ENCODE assay signal across 8 cellular contexts in genomic region chr19:45717131-45717982, GRCh38. TPM values are rescaled to one million over a fixed set of nuclear protein-coding genes. Genes with fewer than 3 reads are reported as not detected.
A peak's percentile ranks its signal among the peaks of the same experiment; 100 is the strongest.
DNase-seq lines count a peak whose midpoint lies in the region; ATAC-seq and TF ChIP-seq lines count a peak whose summit lies in the region.

No MANE protein-coding gene starts in this region.

- peaks cover 18% of the 10 kb centered on the region for H3K79me1 ChIP-seq in neuronal stem cell (ENCODE audit: low read depth, low read length)

- WGBS in gastroesophageal sphincter (ENCODE audit: low coverage in 1 of 2), 2 donors: 0% methylated on average over 1 to 20 of the region's 51 CpGs
- no CpG with 5 or more reads among the region's 51 CpGs for WGBS in neuronal stem cell (ENCODE audit: extremely low coverage in 2 of 2, insufficient read length in 2 of 2, insufficient replicate concordance in 1 of 2), 2 donors

- peak; percentile 99 for ATAC-seq in gastroesophageal sphincter

- no peak for TF ChIP-seq POLR2A in NB4 (IDR thresholded peaks at IDR 0.05; ENCODE audit: extremely low read depth, insufficient read length)
- TF ChIP-seq POLR2A in gastroesophageal sphincter (IDR thresholded peaks at IDR 0.05): peak in 1 of 2 donors; percentile 7

- H2BK15ac ChIP-seq in neuronal stem cell (ENCODE audit: low read length): peak overlapping the region; percentile 87

- peak overlapping the region; percentile 94 for H3K4me3 Mint-ChIP-seq in HFFc6

- peak overlapping the region; percentile 83 for H3K4me2 ChIP-seq in neuronal stem cell (ENCODE audit: insufficient read depth, low read length, poor library complexity, severe bottlenecking)

- TF ChIP-seq CTCF in HFFc6 (IDR thresholded peaks at IDR 0.05) (peak; percentile 20; the same call in 1 of the 2 replicates), NB4 (IDR thresholded peaks at IDR 0.05; ENCODE audit: low read depth, low read length) (no peak), gastroesophageal sphincter (IDR thresholded peaks at IDR 0.05) (peak in 2 of 4 experiments; percentile 32 to 47)

- peaks cover 15% of the 10 kb centered on the region for H3K36me3 Mint-ChIP-seq in HFFc6 (ENCODE audit: low read depth)

- H2BK12ac ChIP-seq in neuronal stem cell (ENCODE audit: low read length): peak overlapping the region; percentile 44

- peak overlapping the region; percentile 98 for H3K27ac Mint-ChIP-seq in HFFc6

- H3K9me3 ChIP-seq in gastroesophageal sphincter (no peaks in the 10 kb centered on the region), neuronal stem cell (replicated peaks in 1 of 2; ENCODE audit: control insufficient read depth in 2 of 2, insufficient read depth in 1 of 2, low read depth in 1 of 2, low read length in 2 of 2) (peaks cover 0 to 2% of the 10 kb centered on the region in 2 donors), subcutaneous abdominal adipose tissue (ENCODE audit: control insufficient read depth in 5 of 5, low read length in 5 of 5) (no peaks in the 10 kb centered on the region)

- no peak overlapping the region for H3K4ac ChIP-seq in neuronal stem cell (ENCODE audit: low read length)

- H3K27me3 ChIP-seq in gastroesophageal sphincter (no peaks in the 10 kb centered on the region), neuronal stem cell (ENCODE audit: control insufficient read depth in 3 of 3, insufficient read depth in 3 of 3, low read depth in 1 of 3, low read length in 3 of 3) (no peaks in the 10 kb centered on the region), subcutaneous abdominal adipose tissue (ENCODE audit: control insufficient read depth in 5 of 5, insufficient read depth in 4 of 5, low read length in 5 of 5) (no peaks in the 10 kb centered on the region)

- H3K4me1 ChIP-seq in gastroesophageal sphincter (peaks cover 0 to 35% (median 11%) of the 10 kb centered on the region in 3 donors), neuronal stem cell (ENCODE audit: control insufficient read depth in 2 of 2, insufficient read depth in 1 of 2, low read depth in 1 of 2, low read length in 2 of 2) (peaks cover 10 to 16% of the 10 kb centered on the region in 2 donors), subcutaneous abdominal adipose tissue (ENCODE audit: control insufficient read depth in 5 of 5, insufficient read depth in 5 of 5, low read length in 5 of 5) (peaks cover 10 to 31% (median 26%) of the 10 kb centered on the region in 5 donors)

- H2AFZ ChIP-seq in neuronal stem cell (ENCODE audit: low read length): peak overlapping the region; percentile 68

- peaks cover 3% of the 10 kb centered on the region; the same call in 1 of the 2 replicates for H3K27me3 Mint-ChIP-seq in HFFc6 (ENCODE audit: insufficient read depth)

- H3K4me3 ChIP-seq in NB4 (ENCODE audit: low read depth, low read length) (peak overlapping the region; percentile 69), gastroesophageal sphincter (peak overlapping the region; percentile 69 to 93), neuronal stem cell (ENCODE audit: low read length in 2 of 2) (peak overlapping the region; percentile 68 to 85), subcutaneous abdominal adipose tissue (ENCODE audit: low read depth in 1 of 5, low read length in 5 of 5) (peak overlapping the region; percentile 70 to 94 (median 84))

- no peak for TF ChIP-seq EP300 in gastroesophageal sphincter (IDR thresholded peaks at IDR 0.05)

- H3K36me3 ChIP-seq in gastroesophageal sphincter (peaks cover 0 to 27% of the 10 kb centered on the region in 2 donors), neuronal stem cell (replicated peaks in 1 of 2; ENCODE audit: control insufficient read depth in 2 of 2, insufficient read depth in 2 of 2, low read length in 2 of 2) (peaks cover 7 to 39% of the 10 kb centered on the region in 2 donors), subcutaneous abdominal adipose tissue (ENCODE audit: control insufficient read depth in 5 of 5, insufficient read depth in 5 of 5, low read length in 5 of 5) (peaks cover 0 to 11% (median 8%) of the 10 kb centered on the region in 5 donors)

- H2BK5ac ChIP-seq in neuronal stem cell (ENCODE audit: low read length): peak overlapping the region; percentile 31

- H3K4me1 Mint-ChIP-seq in HFFc6 (ENCODE audit: low read depth): peaks cover 39% of the 10 kb centered on the region

- H3K18ac ChIP-seq in neuronal stem cell (ENCODE audit: low read length): peak overlapping the region; percentile 94

- peak overlapping the region; percentile 25 for H2BK120ac ChIP-seq in neuronal stem cell (ENCODE audit: low read depth, low read length)

- H3K9me3 Mint-ChIP-seq in HFFc6: no peaks in the 10 kb centered on the region

- H4K91ac ChIP-seq in neuronal stem cell (ENCODE audit: low read depth, low read length, poor library complexity): no peak overlapping the region

- H3K9ac ChIP-seq in neuronal stem cell (ENCODE audit: low read depth, low read length, poor library complexity) (no peak overlapping the region), subcutaneous abdominal adipose tissue (ENCODE audit: low read length in 5 of 5) (peak overlapping the region; percentile 81 to 92 (median 88))

- peak overlapping the region; percentile 64 for H2AK5ac ChIP-seq in neuronal stem cell (ENCODE audit: low read depth, low read length)

- no peak overlapping the region for H3K14ac ChIP-seq in neuronal stem cell (ENCODE audit: low read length)

- peak overlapping the region; percentile 80 to 93 (median 92) for H3K27ac ChIP-seq in gastroesophageal sphincter
- H3K27ac ChIP-seq in neuronal stem cell (replicated peaks; ENCODE audit: low read length): peak overlapping the region; percentile 90
- peak overlapping the region; percentile 86 for H3K27ac ChIP-seq in subcutaneous abdominal adipose tissue (ENCODE audit: low read depth, low read length)

- DNase-seq in GM04503 (ENCODE audit: low read depth) (peak; percentile 97), HFFc6 (peak; percentile 96), NB4 (ENCODE audit: low read depth) (peak; percentile 98), SK-N-DZ (ENCODE audit: low spot score) (peak; percentile 99), neuronal stem cell (ENCODE audit: low spot score) (peak; percentile 99)
- peak; percentile 96 for DNase-seq in activated naive CD4-positive, alpha-beta T cell treated with anti-CD3 and anti-CD28 coated beads, Interleukin-2, amount 50 U/mL, for 16 hours

- no peak overlapping the region for H4K8ac ChIP-seq in neuronal stem cell (ENCODE audit: low read depth, low read length)

- H3K23ac ChIP-seq in neuronal stem cell (ENCODE audit: low read depth, low read length, poor library complexity): peak overlapping the region; percentile 90

RNA-seq across cellular contexts. Expression of gene FBXO46, which starts 13.3 kb away (rescaled TPM):
- total RNA-seq in HFFc6 (2021; fragmentation: NEBNext Ultra II Directional; extraction: Animal tissue kit (Norgen Biotek cat#: 25700)): 10 to 100 TPM in 4 of 6 experiments, 1 to 10 TPM in 2; 8.4 to 14.5 (median 11.0) TPM
- 19.3 and 21.5 TPM in 2 replicates for polyA plus RNA-seq in SK-N-DZ (2014; cell fraction: cytosol; rRNA removed)
- 14.3 and 17.0 TPM in 2 replicates for polyA plus RNA-seq in SK-N-DZ (2014; cell fraction: nucleus; rRNA removed)
- total RNA-seq in gastroesophageal sphincter: 10 to 100 TPM; 12.1 to 20.5 (median 14.9) TPM
- 16.9 TPM for polyA plus RNA-seq in neuronal stem cell (2013, experiment 1 of 2)
- 17.4 TPM for polyA plus RNA-seq in neuronal stem cell (2013, experiment 2 of 2)

RNA-seq across cellular contexts. Expression of gene MEIOSIN, which starts 15.9 kb away (rescaled TPM):
- total RNA-seq in HFFc6 (2021; fragmentation: NEBNext Ultra II Directional; extraction: Animal tissue kit (Norgen Biotek cat#: 25700)): not detected
- 0.08 and 0.30 TPM in 2 replicates for polyA plus RNA-seq in SK-N-DZ (2014; cell fraction: cytosol; rRNA removed)
- 0.07 and 0.21 TPM in 2 replicates for polyA plus RNA-seq in SK-N-DZ (2014; cell fraction: nucleus; rRNA removed)
- not detected for total RNA-seq in gastroesophageal sphincter
- polyA plus RNA-seq in neuronal stem cell (2013, experiment 1 of 2): 0.01 TPM
- 0.03 TPM for polyA plus RNA-seq in neuronal stem cell (2013, experiment 2 of 2)

RNA-seq across cellular contexts. Expression of gene QPCTL, which starts 24.9 kb away (rescaled TPM):
- 10 to 100 TPM; 17.6 to 31.5 (median 19.9) TPM for total RNA-seq in HFFc6 (2021; fragmentation: NEBNext Ultra II Directional; extraction: Animal tissue kit (Norgen Biotek cat#: 25700))
- 13.2 and 17.4 TPM in 2 replicates for polyA plus RNA-seq in SK-N-DZ (2014; cell fraction: cytosol; rRNA removed)
- 25.7 and 29.0 TPM in 2 replicates for polyA plus RNA-seq in SK-N-DZ (2014; cell fraction: nucleus; rRNA removed)
- total RNA-seq in gastroesophageal sphincter: 1 to 10 TPM; 2.7 to 6.6 (median 4.2) TPM
- polyA plus RNA-seq in neuronal stem cell (2013, experiment 1 of 2): 9.8 TPM
- 10.3 TPM for polyA plus RNA-seq in neuronal stem cell (2013, experiment 2 of 2)

RNA-seq across cellular contexts. Expression of gene SNRPD2, which starts 25.6 kb away (rescaled TPM):
- total RNA-seq in HFFc6 (2021; fragmentation: NEBNext Ultra II Directional; extraction: Animal tissue kit (Norgen Biotek cat#: 25700)): 100 to 1,000 TPM; 470 to 573 (median 517) TPM
- polyA plus RNA-seq in SK-N-DZ (2014; cell fraction: cytosol; rRNA removed): 612 and 851 TPM in 2 replicates
- 422 and 469 TPM in 2 replicates for polyA plus RNA-seq in SK-N-DZ (2014; cell fraction: nucleus; rRNA removed)
- 100 to 1,000 TPM; 113 to 201 (median 152) TPM for total RNA-seq in gastroesophageal sphincter
- 2,162 TPM for polyA plus RNA-seq in neuronal stem cell (2013, experiment 1 of 2)
- polyA plus RNA-seq in neuronal stem cell (2013, experiment 2 of 2): 2,125 TPM

RNA-seq across cellular contexts. Expression of gene GIPR, which starts 49.3 kb away (rescaled TPM):
- 1 to 10 TPM in 1 of 6 experiments, under 1 TPM in 5; 0.31 to 1.1 (median 0.68) TPM for total RNA-seq in HFFc6 (2021; fragmentation: NEBNext Ultra II Directional; extraction: Animal tissue kit (Norgen Biotek cat#: 25700))
- 0.53 and 2.0 TPM in 2 replicates for polyA plus RNA-seq in SK-N-DZ (2014; cell fraction: cytosol; rRNA removed)
- polyA plus RNA-seq in SK-N-DZ (2014; cell fraction: nucleus; rRNA removed): 4.6 and 14.6 TPM in 2 replicates
- under 1 TPM in 1 of 4 donors, not detected in 3; 0.54 TPM for total RNA-seq in gastroesophageal sphincter
- 0.17 TPM for polyA plus RNA-seq in neuronal stem cell (2013, experiment 1 of 2)
- 0.03 TPM for polyA plus RNA-seq in neuronal stem cell (2013, experiment 2 of 2)

Comparison
In these comparisons a context has a peak if more than half of its experiments do, and no peak if none do; other contexts are left out.
1. Peak in every context shown above with its lines: DNase-seq, ATAC-seq, H3K4me3 ChIP-seq and H3K27ac ChIP-seq.